Comparison of ENCODE assay signal across 18 cellular contexts in genomic region chr13:49814551-49815270, GRCh38. TPM values are rescaled to one million over a fixed set of nuclear protein-coding genes. Genes with fewer than 3 reads are reported as not detected.
DNase-seq lines count a peak whose midpoint lies in the region; FAIRE-seq and TF ChIP-seq lines count a peak whose summit lies in the region.
"Had no signal": no experiment of that assay in that cellular context is flagged by ENCODE, and none has a peak within 500 bp of the region (broad histone marks: within the 10 kb centered on the region; RNA-seq: fewer than 3 reads in every experiment).

No MANE protein-coding gene starts in this region.

- H2AFZ ChIP-seq in H9 (ENCODE audit: low read length) = no peak overlapping the region
- H2AFZ ChIP-seq in mesenchymal stem cell (ENCODE audit: low read depth, low read length) = no peak overlapping the region

- H3K4me2 ChIP-seq in H9 (ENCODE audit: insufficient read depth, insufficient read length, low read length) (no peak overlapping the region), mesenchymal stem cell (ENCODE audit: low read length, poor library complexity, severe bottlenecking) (no peak overlapping the region)

- H4K5ac ChIP-seq in H9 (ENCODE audit: insufficient read length, low read depth, low read length) = peak overlapping the region; percentile 7

- no peaks in the 10 kb centered on the region for H3K36me3 Mint-ChIP-seq in H9 (ENCODE audit: insufficient read depth in 1 of 3, low read depth in 3 of 3)
- H3K36me3 Mint-ChIP-seq: CD8-positive, alpha-beta T cell had no signal

- DNase-seq in cardiac muscle cell (ENCODE audit: low read depth in 1 of 2, low spot score in 1 of 2) (no peak), right atrium auricular region (ENCODE audit: low spot score) (no peak), H9 (no peak), bronchial epithelial cell (ENCODE audit: low read depth) (no peak), mesenchymal stem cell (peak; percentile 14), kidney tubule cell (ENCODE audit: low spot score) (no peak), SKM-1 treated with dmso at 0.1 percent for 144 hours (lab: John Stamatoyannopoulos, UW; ENCODE audit: unreplicated experiment) (no peak), NCI-H748 treated with DMSO at 0.1 percent for 48 hours (lab: John Stamatoyannopoulos, UW) (no peak)
- DNase-seq: 8988T; AML-193; C1 segment of cervical spinal cord; CD8-positive, alpha-beta T cell; Karpas-422; NCI-H1048; NCI-H1436; NCI-H187 treated with DMSO at 0.1 percent for 48 hours; NCI-H2107; NCI-H69 had no signal

- no peak overlapping the region for H3K9ac ChIP-seq in H9 (ENCODE audit: extremely low read depth, insufficient read length, low read length)
- H3K9ac ChIP-seq in mesenchymal stem cell (ENCODE audit: low read length) = no peak overlapping the region

- H3K4me3 Mint-ChIP-seq in H9 = no peak overlapping the region
- H3K4me3 Mint-ChIP-seq: CD8-positive, alpha-beta T cell had no signal

- no peaks in the 10 kb centered on the region for H3K9me3 Mint-ChIP-seq in H9
- H3K9me3 Mint-ChIP-seq: CD8-positive, alpha-beta T cell had no signal

- H2BK15ac ChIP-seq in H9 (ENCODE audit: low read depth, low read length) (no peak overlapping the region), mesenchymal stem cell (ENCODE audit: low read depth, poor library complexity, severe bottlenecking) (no peak overlapping the region)

- H3K4me3 ChIP-seq in cardiac muscle cell (no peak overlapping the region), right atrium auricular region (no peak overlapping the region), bronchial epithelial cell (ENCODE audit: low read depth, low read length) (no peak overlapping the region), mesenchymal stem cell (ENCODE audit: insufficient read depth in 1 of 2, low read depth in 1 of 2, low read length in 2 of 2) (no peak overlapping the region)

- no peak overlapping the region for H2BK20ac ChIP-seq in H9 (ENCODE audit: low read depth, low read length, poor library complexity, severe bottlenecking)

- no peak overlapping the region for H2AK5ac ChIP-seq in H9 (ENCODE audit: insufficient read length, low read length)
- no peak overlapping the region for H2AK5ac ChIP-seq in mesenchymal stem cell (ENCODE audit: low read length, severe bottlenecking)

- H3K23ac ChIP-seq in H9 (ENCODE audit: insufficient read length, low read depth, low read length) (no peak overlapping the region), mesenchymal stem cell (ENCODE audit: low read length in 2 of 2) (no peak overlapping the region)

- H2BK120ac ChIP-seq in H9 (ENCODE audit: low read depth, low read length, poor library complexity, severe bottlenecking) = no peak overlapping the region
- H2BK120ac ChIP-seq in mesenchymal stem cell (ENCODE audit: low read depth, low read length) = no peak overlapping the region

- H3K4ac ChIP-seq in H9 (ENCODE audit: low read depth, low read length) = no peak overlapping the region
- H3K4ac ChIP-seq in mesenchymal stem cell (ENCODE audit: low read depth in 1 of 2, low read length in 2 of 2) = no peak overlapping the region

- H2BK5ac ChIP-seq in H9 (ENCODE audit: insufficient read length, low read length) = no peak overlapping the region
- H2BK5ac ChIP-seq in mesenchymal stem cell (ENCODE audit: low read depth, low read length, poor library complexity, severe bottlenecking) = no peak overlapping the region

- H3K56ac ChIP-seq in H9 (ENCODE audit: insufficient read length, low read depth, low read length) = no peak overlapping the region

- H3K79me2 ChIP-seq in H9 (ENCODE audit: insufficient read depth, low read length) = no peaks in the 10 kb centered on the region

- no peak overlapping the region for H3T11ph ChIP-seq in H9 (ENCODE audit: low read length)

- peaks cover 3 to 5% of the 10 kb centered on the region in 2 experiments for H3K4me1 Mint-ChIP-seq in H9

- H3K14ac ChIP-seq in H9 (ENCODE audit: insufficient read depth, low read length) = no peak overlapping the region
- no peak overlapping the region for H3K14ac ChIP-seq in mesenchymal stem cell (ENCODE audit: low read length in 2 of 2)

- H3K18ac ChIP-seq in H9 (ENCODE audit: insufficient read length, low read depth, low read length) (no peak overlapping the region), mesenchymal stem cell (ENCODE audit: low read depth in 1 of 2, low read length in 2 of 2) (no peak overlapping the region)

- TF ChIP-seq CTCF in cardiac muscle cell (IDR thresholded peaks at IDR 0.05; ENCODE audit: low read depth, low read length) (no peak), right atrium auricular region (IDR thresholded peaks at IDR 0.05) (no peak), H9 (conservative IDR thresholded peaks at IDR 0.05) (no peak), bronchial epithelial cell (IDR thresholded peaks at IDR 0.05; ENCODE audit: insufficient read depth, low read length, severe bottlenecking) (no peak)

- H3K27me3 Mint-ChIP-seq in H9 (ENCODE audit: low read depth) = peaks cover 2% of the 10 kb centered on the region

- no peaks in the 10 kb centered on the region for H4K20me1 ChIP-seq in H9 (ENCODE audit: control insufficient read depth, insufficient read depth, insufficient read length)

- H4K8ac ChIP-seq in H9 (replicated peaks; ENCODE audit: insufficient read length, low read depth, low read length) (no peak overlapping the region), mesenchymal stem cell (ENCODE audit: low read length) (no peak overlapping the region)

- peaks cover 56% of the 10 kb centered on the region for H3K4me1 ChIP-seq in cardiac muscle cell (ENCODE audit: low read depth)
- peaks cover 0 to 22% of the 10 kb centered on the region in 2 donors for H3K4me1 ChIP-seq in right atrium auricular region
- no peaks in the 10 kb centered on the region for H3K4me1 ChIP-seq in H9 (ENCODE audit: insufficient read depth, low read length)
- no peaks in the 10 kb centered on the region for H3K4me1 ChIP-seq in mesenchymal stem cell (ENCODE audit: control insufficient read depth, insufficient read depth, low read depth, low read length)

- no peak overlapping the region for H3K27ac Mint-ChIP-seq in H9
- H3K27ac Mint-ChIP-seq: CD8-positive, alpha-beta T cell had no signal

- H4K91ac ChIP-seq in H9 (ENCODE audit: insufficient read length, low read depth, low read length) (no peak overlapping the region), mesenchymal stem cell (ENCODE audit: low read length) (no peak overlapping the region)

- H2BK12ac ChIP-seq in H9 (ENCODE audit: insufficient read length, low read depth, low read length) (no peak overlapping the region), mesenchymal stem cell (ENCODE audit: low read length in 2 of 2) (no peak overlapping the region)

- H3K23me2 ChIP-seq in H9 (ENCODE audit: insufficient read length, low read depth, low read length, poor library complexity, severe bottlenecking) = no peaks in the 10 kb centered on the region

- peak; percentile 70 for FAIRE-seq in bronchial epithelial cell (lab: Jason Lieb, UNC)

- no peaks in the 10 kb centered on the region for H3K36me3 ChIP-seq in cardiac muscle cell
- H3K36me3 ChIP-seq in right atrium auricular region = no peaks in the 10 kb centered on the region
- H3K36me3 ChIP-seq in bronchial epithelial cell (ENCODE audit: control insufficient read depth, insufficient read depth, low read length) = no peaks in the 10 kb centered on the region
- H3K36me3 ChIP-seq in mesenchymal stem cell (ENCODE audit: control insufficient read depth in 1 of 2, insufficient read depth in 2 of 2, low read depth in 1 of 2, low read length in 2 of 2) = no peaks in the 10 kb centered on the region

- no CpG with 5 or more reads among the region's 7 CpGs for WGBS in H9 (ENCODE audit: extremely low coverage, insufficient read length, low lambda C conversion rate)
- 86% methylated on average over 6 of the region's 7 CpGs for whole genome bisulfite sequencing in mesenchymal stem cell

- H3K79me1 ChIP-seq in H9 (ENCODE audit: insufficient read depth, low read depth, low read length, poor library complexity, severe bottlenecking) (no peaks in the 10 kb centered on the region), mesenchymal stem cell (replicated peaks; ENCODE audit: low read length, poor library complexity, severe bottlenecking) (no peaks in the 10 kb centered on the region)

- H3K27me3 ChIP-seq in cardiac muscle cell (no peaks in the 10 kb centered on the region), right atrium auricular region (no peaks in the 10 kb centered on the region), H9 (ENCODE audit: insufficient read depth, low read length) (no peaks in the 10 kb centered on the region), bronchial epithelial cell (ENCODE audit: control insufficient read depth, insufficient read depth, low read length) (no peaks in the 10 kb centered on the region), mesenchymal stem cell (ENCODE audit: control insufficient read depth in 1 of 2, insufficient read depth in 1 of 2, low read length in 2 of 2) (no peaks in the 10 kb centered on the region)

- H3K27ac ChIP-seq in cardiac muscle cell (peak overlapping the region; percentile 74), right atrium auricular region (peak overlapping the region in 1 of 2 donors; percentile 88), H9 (ENCODE audit: insufficient read length, low read depth, low read length) (no peak overlapping the region), mesenchymal stem cell (ENCODE audit: low read length, poor library complexity, severe bottlenecking) (no peak overlapping the region)

- H3K9me3 ChIP-seq in cardiac muscle cell (ENCODE audit: low read depth) (no peaks in the 10 kb centered on the region), right atrium auricular region (no peaks in the 10 kb centered on the region), H9 (ENCODE audit: control insufficient read depth, low read depth, low read length) (no peaks in the 10 kb centered on the region), mesenchymal stem cell (ENCODE audit: control insufficient read depth, low read length) (no peaks in the 10 kb centered on the region)

RNA-seq across cellular contexts. Expression of gene KPNA3, which starts 22.2 kb away (rescaled TPM):
- total RNA-seq in cardiac muscle cell (23.8 and 24.1 TPM in 2 replicates), right atrium auricular region (10 to 100 TPM; 36.6 to 42.0 TPM), H9 (2021) (48.7 and 49.7 TPM in 2 replicates), bronchial epithelial cell (25.9 and 26.9 TPM in 2 replicates)
- polyA plus RNA-seq in cardiac muscle cell = 32.6 and 37.9 TPM in 2 replicates
- 58.1 TPM for polyA plus RNA-seq in mesenchymal stem cell (2013, experiment 1 of 2)
- 58.5 TPM for polyA plus RNA-seq in mesenchymal stem cell (2013, experiment 2 of 2)
